In genomic region chr14:65486856-65487255, GRCh38 we compare ENCODE assay signal across 16 cellular contexts.
"Had no signal": no experiment of that assay in that cellular context is flagged by ENCODE, and none has a peak within 500 bp of the region (broad histone marks: within the 10 kb centered on the region; RNA-seq: fewer than 3 reads in every experiment).

No MANE protein-coding gene starts in this region.

- H3K4me1 ChIP-seq: suprapubic skin had no signal

- H3K27ac Mint-ChIP-seq: activated CD4-positive, alpha-beta memory T cell treated with anti-CD3 and anti-CD28 coated beads for 36 hours; natural killer cell treated with Interleukin-12 subunit alpha and Interleukin-12 subunit beta and Interleukin-15 and Interleukin-18, amount 100 ng/mL, for 72 hours; type B pancreatic cell had no signal

- DNase-seq: activated CD4-positive, alpha-beta memory T cell treated with anti-CD3 and anti-CD28 coated beads for 36 hours; activated CD4-positive, alpha-beta T cell treated with anti-CD3 and anti-CD28 coated beads for 1 hour; activated gamma-delta T cell treated with Interleukin-2 at 50 U/mL for 16 hours; activated T-cell treated with anti-CD3 and anti-CD28 coated beads, Interleukin-2, amount 50 U/mL, for 48 hours; body of pancreas; effector memory CD4-positive, alpha-beta T cell; immature natural killer cell; left cardiac atrium; stimulated activated CD4-positive, alpha-beta T cell treated with anti-CD3 and anti-CD28 coated beads, Interleukin-2, amount 100 ng/mL, for 48 hours; stimulated activated naive CD4-positive, alpha-beta T cell treated with Interleukin-2 at 50 U/mL for 16 hours; T-helper 9 cell had no signal

- H3K9me3 Mint-ChIP-seq: activated CD4-positive, alpha-beta memory T cell treated with anti-CD3 and anti-CD28 coated beads for 36 hours; central memory CD8-positive, alpha-beta T cell; immature natural killer cell; natural killer cell treated with Interleukin-12 subunit alpha and Interleukin-12 subunit beta and Interleukin-15 and Interleukin-18, amount 100 ng/mL, for 72 hours; type B pancreatic cell had no signal

- H3K4me3 ChIP-seq: body of pancreas, suprapubic skin had no signal

- ATAC-seq: body of pancreas; left cardiac atrium; natural killer cell treated with Interleukin-12 subunit alpha and Interleukin-12 subunit beta and Interleukin-15 and Interleukin-18, amount 100 ng/mL, for 72 hours had no signal

- H3K4me3 Mint-ChIP-seq: activated CD4-positive, alpha-beta memory T cell treated with anti-CD3 and anti-CD28 coated beads for 36 hours; central memory CD8-positive, alpha-beta T cell; immature natural killer cell; natural killer cell treated with Interleukin-12 subunit alpha and Interleukin-12 subunit beta and Interleukin-15 and Interleukin-18, amount 100 ng/mL, for 72 hours; type B pancreatic cell had no signal

- H3K9me3 ChIP-seq: body of pancreas, suprapubic skin had no signal

- H3K36me3 ChIP-seq: suprapubic skin had no signal

- H3K27me3 Mint-ChIP-seq: activated CD4-positive, alpha-beta memory T cell treated with anti-CD3 and anti-CD28 coated beads for 36 hours; central memory CD8-positive, alpha-beta T cell; natural killer cell treated with Interleukin-12 subunit alpha and Interleukin-12 subunit beta and Interleukin-15 and Interleukin-18, amount 100 ng/mL, for 72 hours; type B pancreatic cell had no signal

- H3K27me3 ChIP-seq: body of pancreas, suprapubic skin had no signal

- H3K27ac ChIP-seq: body of pancreas, epithelial cell of prostate, suprapubic skin had no signal

- H3K36me3 Mint-ChIP-seq: type B pancreatic cell had no signal
